In genomic region chr4:75630174-75630931, GRCh38 we compare ENCODE assay signal across 9 cellular contexts. TPM values are rescaled to one million over a fixed set of nuclear protein-coding genes. Genes with fewer than 3 reads are reported as not detected.
DNase-seq lines count a peak whose midpoint lies in the region; ATAC-seq and TF ChIP-seq lines count a peak whose summit lies in the region.
"Had no signal": no experiment of that assay in that cellular context is flagged by ENCODE, and none has a peak within 500 bp of the region (broad histone marks: within the 10 kb centered on the region; RNA-seq: fewer than 3 reads in every experiment).

TSS of gene CDKL2 (minus strand) at chr4:75630528. CDS start at chr4:75625988, 4,540 bp downstream.

- no peaks in the 10 kb centered on the region for H3K27me3 Mint-ChIP-seq in activated naive CD4-positive, alpha-beta T cell treated with anti-CD3 and anti-CD28 coated beads, Interleukin-2, amount 50 U/mL, for 24 hours

- peaks cover 13% of the 10 kb centered on the region; the same call in 1 of the 2 replicates for H3K27me3 ChIP-seq in BLaER1

- no peak within 1 kb of the TSS for H3K9ac ChIP-seq in BLaER1

- H3K4me1 Mint-ChIP-seq in activated naive CD4-positive, alpha-beta T cell treated with anti-CD3 and anti-CD28 coated beads, Interleukin-2, amount 50 U/mL, for 24 hours: peaks cover 13% of the 10 kb centered on the region

- DNase-seq in RPMI7951 (ENCODE audit: low read depth): peak; percentile 75
- peak; percentile 76 to 95 (median 89) for DNase-seq in head of caudate nucleus
- DNase-seq in omental fat pad (ENCODE audit: low spot score): peak; percentile 70
- DNase-seq in superior temporal gyrus (ENCODE audit: extremely low spot score): peak; percentile 86

- no peaks in the 10 kb centered on the region for H4K20me1 ChIP-seq in BLaER1

- H3K4me2 ChIP-seq in BLaER1: peak within 1 kb of the TSS; percentile 56

- no peaks in the 10 kb centered on the region for H3K36me3 ChIP-seq in BLaER1

- H3K4me3 ChIP-seq in BLaER1: peak within 1 kb of the TSS; percentile 58

- H3K36me3 Mint-ChIP-seq in activated naive CD4-positive, alpha-beta T cell treated with anti-CD3 and anti-CD28 coated beads, Interleukin-2, amount 50 U/mL, for 24 hours: no peaks in the 10 kb centered on the region

- H3K4me1 ChIP-seq in BLaER1: peaks cover 11% of the 10 kb centered on the region; the same call in 1 of the 2 replicates

- peaks cover 14% of the 10 kb centered on the region for H3K9me3 ChIP-seq in BLaER1

- no peak within 1 kb of the TSS for H3K27ac ChIP-seq in BLaER1
- H3K27ac ChIP-seq: HL-60 had no signal

- TF ChIP-seq CTCF in omental fat pad (IDR thresholded peaks at IDR 0.05): no peak

- peak within 1 kb of the TSS; percentile 51 for H3K27ac Mint-ChIP-seq in activated naive CD4-positive, alpha-beta T cell treated with anti-CD3 and anti-CD28 coated beads, Interleukin-2, amount 50 U/mL, for 24 hours

- no peaks in the 10 kb centered on the region for H3K9me3 Mint-ChIP-seq in activated naive CD4-positive, alpha-beta T cell treated with anti-CD3 and anti-CD28 coated beads, Interleukin-2, amount 50 U/mL, for 24 hours

- H3K4me3 Mint-ChIP-seq in activated naive CD4-positive, alpha-beta T cell treated with anti-CD3 and anti-CD28 coated beads, Interleukin-2, amount 50 U/mL, for 24 hours: peak within 1 kb of the TSS; percentile 91

- ATAC-seq in GM19397 (IDR thresholded peaks at IDR 0.05; ENCODE audit: unreplicated experiment) (peak; percentile 100), HG03558 (IDR thresholded peaks at IDR 0.05; ENCODE audit: extremely low read depth, unreplicated experiment) (peak; percentile 90), omental fat pad (ENCODE audit: low FRiP score) (peak; percentile 98)

- intact Hi-C loops in head of caudate nucleus (cut with DNase I): loop anchor here (5.0 kb wide), 1 partner anchor 42 kb away; the partner anchor contains the start of gene G3BP2

RNA-seq across cellular contexts. Expression of gene CDKL2, which starts in this region (rescaled TPM):
- 2.1 and 2.9 TPM in 2 replicates for total RNA-seq in RPMI7951 (2014; rRNA removed; shearing (Covaris generic))
- total RNA-seq in omental fat pad: 1 to 10 TPM in 2 of 4 donors, under 1 TPM in 1, not detected in 1; 0.38 to 1.9 (median 1.1) TPM
